Comparison of ENCODE assay signal across 27 cellular contexts in the genomic region with DNA sequence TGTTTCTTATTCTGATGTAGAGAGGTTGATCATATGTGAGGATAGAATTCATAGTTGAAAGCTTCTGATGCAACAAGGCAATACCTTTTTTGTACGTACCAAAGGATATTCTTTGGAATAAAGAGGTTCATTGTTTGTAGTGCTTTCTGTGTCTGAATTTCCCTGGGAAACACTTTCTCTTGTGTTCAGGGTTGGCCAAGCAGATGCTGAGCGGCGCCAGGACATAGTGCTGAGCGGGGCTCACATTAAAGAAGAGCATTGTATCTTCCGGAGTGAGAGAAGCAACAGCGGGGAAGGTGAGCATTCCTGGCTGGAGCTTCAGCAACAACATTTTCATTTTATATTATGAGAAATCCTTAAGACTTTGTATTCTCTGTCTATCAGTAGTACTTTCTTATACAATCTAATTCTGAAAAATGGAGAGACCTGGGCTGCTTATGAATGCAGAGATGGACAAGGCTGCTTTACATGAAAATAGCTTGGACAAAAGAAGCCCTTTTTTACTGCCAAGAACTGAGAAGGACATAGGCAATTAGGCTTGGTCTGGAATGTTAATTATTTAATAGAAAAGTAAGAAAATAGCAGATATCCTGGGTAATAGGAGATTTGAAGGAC.
DNase-seq lines count a peak whose midpoint lies in the region; ATAC-seq, FAIRE-seq and TF ChIP-seq lines count a peak whose summit lies in the region.
"Had no signal": no experiment of that assay in that cellular context is flagged by ENCODE, and none has a peak within 500 bp of the region (broad histone marks: within the 10 kb centered on the region; RNA-seq: fewer than 3 reads in every experiment).

No MANE protein-coding gene starts in this region.

- H3K9me3 ChIP-seq in astrocyte (ENCODE audit: insufficient read depth, low read depth, low read length) (no peaks in the 10 kb centered on the region), ovary (no peaks in the 10 kb centered on the region), spleen (no peaks in the 10 kb centered on the region)
- H3K9me3 ChIP-seq: A549, heart right ventricle, testis, vagina had no signal

- no peak overlapping the region for H3K4me2 ChIP-seq in astrocyte (ENCODE audit: low read length)
- H3K4me2 ChIP-seq: A549, smooth muscle cell had no signal

- H3K36me3 ChIP-seq in astrocyte (ENCODE audit: insufficient read depth, low read length): peaks cover 48% of the 10 kb centered on the region
- H3K36me3 ChIP-seq in ovary: no peaks in the 10 kb centered on the region
- peaks cover 0 to 86% (median 39%) of the 10 kb centered on the region in 6 donors for H3K36me3 ChIP-seq in spleen

- intact Hi-C loops in ovary (cut with DNase I): no loop called here
- intact Hi-C loops in spleen (cut with DNase I; ENCODE audit: low total_unique reads): no loop called here

- no peaks in the 10 kb centered on the region for H3K27me3 Mint-ChIP-seq in astrocyte (ENCODE audit: low read depth, unreplicated experiment)
- H3K27me3 Mint-ChIP-seq: B cell had no signal

- H3K4me1 ChIP-seq in astrocyte (ENCODE audit: insufficient read depth, low read length) (no peaks in the 10 kb centered on the region), ovary (ENCODE audit: insufficient read depth) (no peaks in the 10 kb centered on the region), spleen (peaks cover 5 to 35% (median 13%) of the 10 kb centered on the region in 6 donors)
- H3K4me1 ChIP-seq: testis, vagina had no signal

- FAIRE-seq in astrocyte (lab: Jason Lieb, UNC): no peak
- FAIRE-seq: A549, GM12892 had no signal

- H3K4me1 Mint-ChIP-seq in astrocyte (ENCODE audit: low read depth, unreplicated experiment): peaks cover 3% of the 10 kb centered on the region
- H3K4me1 Mint-ChIP-seq: natural killer cell had no signal

- no peak overlapping the region for H3K27ac ChIP-seq in astrocyte (ENCODE audit: low read depth, low read length)
- H3K27ac ChIP-seq in ovary: no peak overlapping the region
- no peak overlapping the region for H3K27ac ChIP-seq in spleen
- H3K27ac ChIP-seq: A549, heart right ventricle, SK-N-MC, testis, vagina had no signal

- H2AFZ ChIP-seq in astrocyte (ENCODE audit: low read depth, low read length): no peak overlapping the region

- H3K4me3 ChIP-seq in astrocyte (ENCODE audit: insufficient read depth, low read depth, low read length): no peak overlapping the region
- H3K4me3 ChIP-seq in ovary: no peak overlapping the region
- no peak overlapping the region for H3K4me3 ChIP-seq in spleen
- H3K4me3 ChIP-seq: A549, heart right ventricle, SK-N-MC, smooth muscle cell, testis, vagina had no signal

- no peak for ATAC-seq in HG03520 (IDR thresholded peaks at IDR 0.05; ENCODE audit: unreplicated experiment)
- ATAC-seq: A549, heart right ventricle, left lobe of liver, natural killer cell had no signal

- H3K27me3 ChIP-seq in astrocyte (ENCODE audit: insufficient read depth, low read length): no peaks in the 10 kb centered on the region
- H3K27me3 ChIP-seq in ovary: no peaks in the 10 kb centered on the region
- no peaks in the 10 kb centered on the region for H3K27me3 ChIP-seq in spleen (replicated peaks in 1 of 7)
- H3K27me3 ChIP-seq: heart right ventricle, testis, vagina had no signal

- no peak overlapping the region for H3K9ac ChIP-seq in astrocyte (ENCODE audit: low read length)

- H3K9me3 Mint-ChIP-seq in astrocyte (ENCODE audit: unreplicated experiment): no peaks in the 10 kb centered on the region
- H3K9me3 Mint-ChIP-seq: natural killer cell had no signal

- H3K27ac Mint-ChIP-seq in astrocyte (ENCODE audit: unreplicated experiment): peak overlapping the region; percentile 73
- H3K27ac Mint-ChIP-seq: B cell, natural killer cell had no signal

- TF ChIP-seq CTCF in astrocyte (IDR thresholded peaks at IDR 0.05; ENCODE audit: insufficient read depth, low read depth, low read length) (no peak), ovary (IDR thresholded peaks at IDR 0.05) (no peak), spleen (IDR thresholded peaks at IDR 0.05 in 8 of 11, conservative IDR thresholded peaks at IDR 0.05 in 3 of 11) (no peak)

- peaks cover 24% of the 10 kb centered on the region for H3K36me3 Mint-ChIP-seq in astrocyte (ENCODE audit: low read depth, unreplicated experiment)

- no peak for TF ChIP-seq EP300 in ovary (IDR thresholded peaks at IDR 0.05)

- no peaks in the 10 kb centered on the region for H3K79me2 ChIP-seq in astrocyte (ENCODE audit: insufficient read depth, low read length)

- H3K4me3 Mint-ChIP-seq in astrocyte (ENCODE audit: unreplicated experiment): no peak overlapping the region
- H3K4me3 Mint-ChIP-seq: B cell, natural killer cell had no signal

- TF ChIP-seq POLR2A in ovary (IDR thresholded peaks at IDR 0.05) (no peak), spleen (IDR thresholded peaks at IDR 0.05) (no peak)

- no peaks in the 10 kb centered on the region for H4K20me1 ChIP-seq in astrocyte (ENCODE audit: insufficient read depth, low read length)

- DNase-seq in C1 segment of cervical spinal cord (lab: John Stamatoyannopoulos, UW) (peak in 11 of 14 donors; percentile 15 to 64 (median 40)), astrocyte (ENCODE audit: low read depth) (no peak), hippocampal formation (lab: John Stamatoyannopoulos, UW) (peak; percentile 58 to 85), occipital lobe (lab: John Stamatoyannopoulos, UW) (peak; percentile 33), ovary (no peak), spleen (no peak), NCI-H2196 treated with DMSO at 0.1 percent for 48 hours (lab: John Stamatoyannopoulos, UW; ENCODE audit: unreplicated experiment) (no peak)
- DNase-seq: activated CD4-positive, alpha-beta T cell treated with anti-CD3 and anti-CD28 coated beads for 48 hours; activated naive CD4-positive, alpha-beta T cell; activated T-cell treated with anti-CD3 and anti-CD28 coated beads, Interleukin-2, amount 50 U/mL, for 48 hours; COR-L47; DND-41; H7; heart right ventricle; natural killer cell; NCI-H1694 treated with DMSO at 0.1 percent for 48 hours; NCI-H226; T-helper 2 cell; testis had no signal

- 95 to 97% (median 96%) methylated on average over 6 of the region's 6 CpGs for WGBS in ovary, 3 donors
- 94 to 98% (median 97%) methylated on average over 6 of the region's 6 CpGs for WGBS in spleen, 5 donors

Comparison
In these comparisons a context has a peak if more than half of its experiments do, and no peak if none do; other contexts are left out.
1. DNase-seq: peak in C1 segment of cervical spinal cord (11 of 14), hippocampal formation (2 of 2) and occipital lobe (single experiment); none in astrocyte (single experiment), ovary (0 of 5), spleen (single experiment) and NCI-H2196 treated with DMSO at 0.1 percent for 48 hours (single experiment).